Comparison of ENCODE assay signal across 3 cellular contexts in the genomic region with DNA sequence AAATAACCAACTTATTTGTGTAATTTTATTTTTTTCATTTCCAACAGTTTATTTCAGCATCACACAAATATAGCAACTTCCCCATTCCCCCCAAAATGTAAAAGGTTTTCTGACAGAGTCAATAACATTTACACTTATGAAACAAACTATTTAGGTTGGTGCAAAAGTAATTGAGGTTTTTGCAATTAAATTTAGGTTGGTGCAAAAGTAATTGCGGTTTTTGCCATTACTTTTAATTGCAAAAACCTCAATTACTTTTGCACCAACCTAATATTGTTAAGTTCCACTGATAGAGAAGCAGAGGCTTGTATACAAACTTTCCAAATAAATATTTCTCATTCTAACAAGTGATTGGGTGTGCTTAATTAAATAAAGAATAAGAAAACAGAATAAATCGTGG.
TF ChIP-seq lines count a peak whose summit lies in the region.

No MANE protein-coding gene starts in this region.

TF ChIP-seq in HepG2, 621 proteins besides CTCF, POLR2A, EP300 and RAD21 (continued from another document):
- TF ChIP-seq, protein P1, sequence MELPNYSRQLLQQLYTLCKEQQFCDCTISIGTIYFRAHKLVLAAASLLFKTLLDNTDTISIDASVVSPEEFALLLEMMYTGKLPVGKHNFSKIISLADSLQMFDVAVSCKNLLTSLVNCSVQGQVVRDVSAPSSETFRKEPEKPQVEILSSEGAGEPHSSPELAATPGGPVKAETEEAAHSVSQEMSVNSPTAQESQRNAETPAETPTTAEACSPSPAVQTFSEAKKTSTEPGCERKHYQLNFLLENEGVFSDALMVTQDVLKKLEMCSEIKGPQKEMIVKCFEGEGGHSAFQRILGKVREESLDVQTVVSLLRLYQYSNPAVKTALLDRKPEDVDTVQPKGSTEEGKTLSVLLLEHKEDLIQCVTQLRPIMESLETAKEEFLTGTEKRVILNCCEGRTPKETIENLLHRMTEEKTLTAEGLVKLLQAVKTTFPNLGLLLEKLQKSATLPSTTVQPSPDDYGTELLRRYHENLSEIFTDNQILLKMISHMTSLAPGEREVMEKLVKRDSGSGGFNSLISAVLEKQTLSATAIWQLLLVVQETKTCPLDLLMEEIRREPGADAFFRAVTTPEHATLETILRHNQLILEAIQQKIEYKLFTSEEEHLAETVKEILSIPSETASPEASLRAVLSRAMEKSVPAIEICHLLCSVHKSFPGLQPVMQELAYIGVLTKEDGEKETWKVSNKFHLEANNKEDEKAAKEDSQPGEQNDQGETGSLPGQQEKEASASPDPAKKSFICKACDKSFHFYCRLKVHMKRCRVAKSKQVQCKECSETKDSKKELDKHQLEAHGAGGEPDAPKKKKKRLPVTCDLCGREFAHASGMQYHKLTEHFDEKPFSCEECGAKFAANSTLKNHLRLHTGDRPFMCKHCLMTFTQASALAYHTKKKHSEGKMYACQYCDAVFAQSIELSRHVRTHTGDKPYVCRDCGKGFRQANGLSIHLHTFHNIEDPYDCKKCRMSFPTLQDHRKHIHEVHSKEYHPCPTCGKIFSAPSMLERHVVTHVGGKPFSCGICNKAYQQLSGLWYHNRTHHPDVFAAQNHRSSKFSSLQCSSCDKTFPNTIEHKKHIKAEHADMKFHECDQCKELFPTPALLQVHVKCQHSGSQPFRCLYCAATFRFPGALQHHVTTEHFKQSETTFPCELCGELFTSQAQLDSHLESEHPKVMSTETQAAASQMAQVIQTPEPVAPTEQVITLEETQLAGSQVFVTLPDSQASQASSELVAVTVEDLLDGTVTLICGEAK (IDR thresholded peaks at IDR 0.05), result peak; percentile 82
- TF ChIP-seq, protein P1 (CRISPR knock-in tag; IDR thresholded peaks at IDR 0.05), result no peak

TF ChIP-seq in HEK293T, 16 proteins besides CTCF, POLR2A, EP300 and RAD21 (continued from another document):
- TF ChIP-seq L3MBTL2 (conservative IDR thresholded peaks at IDR 0.05), result no peak

TF ChIP-seq in K562, 482 proteins besides CTCF, POLR2A, EP300 and RAD21:
- TF ChIP-seq, protein P1 (IDR thresholded peaks at IDR 0.05), result peak; percentile 57
- TF ChIP-seq, protein P1 (CRISPR knock-in tag; IDR thresholded peaks at IDR 0.05), result no peak
- TF ChIP-seq SMARCA5 (IDR thresholded peaks at IDR 0.05), result no peak
